In genomic region chr16:7651803-7652570, GRCh38 we compare ENCODE assay signal across 1 cellular context.
TF ChIP-seq lines count a peak whose summit lies in the region.

No MANE protein-coding gene starts in this region.

TF ChIP-seq in H1, 55 proteins besides CTCF, POLR2A, EP300 and RAD21:
- TF ChIP-seq CHD7 (IDR thresholded peaks at IDR 0.05; ENCODE audit: insufficient replicate concordance, low read length) (no peak), TBP (IDR thresholded peaks at IDR 0.05; ENCODE audit: low read depth, low read length) (no peak), SP1 (IDR thresholded peaks at IDR 0.05; ENCODE audit: low read depth, low read length) (0 out of 2 replicates have a peak, but pooled peaks have one; percentile 5), ASH2L (IDR thresholded peaks at IDR 0.05; ENCODE audit: low read length) (peak; percentile 28), TEAD4 (IDR thresholded peaks at IDR 0.05; ENCODE audit: low read depth, low read length) (0 out of 2 replicates have a peak, but pooled peaks have one; percentile 13)
